ENCODE assay signal across 12 cellular contexts in the genomic region with DNA sequence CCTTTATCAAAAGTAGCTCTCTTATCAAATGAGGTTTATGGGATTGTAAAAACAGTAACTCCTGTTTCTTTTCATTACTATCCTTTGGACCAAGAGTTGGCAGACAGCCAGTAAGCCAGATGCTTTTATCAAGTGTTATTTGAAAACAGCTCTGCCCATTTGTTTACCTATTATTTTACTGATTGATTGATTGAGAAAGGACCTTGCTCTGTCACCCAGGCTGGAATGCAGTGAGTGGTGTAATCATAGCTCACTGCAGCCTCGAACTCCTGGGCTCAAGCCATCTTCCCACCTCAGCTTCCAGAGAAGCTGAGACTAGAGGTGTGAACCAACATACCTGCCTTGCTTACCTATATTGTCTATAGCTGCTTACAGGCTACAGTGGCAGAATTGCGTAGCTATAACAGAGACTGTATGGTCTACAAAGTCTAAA. TPM values are rescaled to one million over a fixed set of nuclear protein-coding genes. Genes with fewer than 3 reads are reported as not detected.
DNase-seq lines count a peak whose midpoint lies in the region; ATAC-seq and TF ChIP-seq lines count a peak whose summit lies in the region.
"Had no signal": no experiment of that assay in that cellular context is flagged by ENCODE, and none has a peak within 500 bp of the region (broad histone marks: within the 10 kb centered on the region; RNA-seq: fewer than 3 reads in every experiment).

No MANE protein-coding gene starts in this region.

- peak; percentile 47 to 59 for TF ChIP-seq RAD21 in liver (IDR thresholded peaks at IDR 0.05)

- ATAC-seq in GM19397 (IDR thresholded peaks at IDR 0.05; ENCODE audit: unreplicated experiment) = no peak
- ATAC-seq: stimulated activated memory B cell treated with anti-CD40 and anti-IgM and Interleukin-4, amounts not matched to agents 10 μg/mL and 1 μg/mL and 100 μg/mL, for 72 hours had no signal

- H3K79me2 ChIP-seq in H9 (ENCODE audit: insufficient read depth, low read length) = peaks cover 8% of the 10 kb centered on the region; the same call in 1 of the 2 replicates

- H4K5ac ChIP-seq in H9 (ENCODE audit: insufficient read length, low read depth, low read length) = no peak overlapping the region

- peaks cover 33 to 35% of the 10 kb centered on the region in 2 experiments for H3K4me1 Mint-ChIP-seq in H9

- no peak overlapping the region for H3K4me2 ChIP-seq in H9 (ENCODE audit: insufficient read depth, insufficient read length, low read length)

- H4K91ac ChIP-seq in H9 (ENCODE audit: insufficient read length, low read depth, low read length) = no peak overlapping the region

- H3K56ac ChIP-seq in H9 (ENCODE audit: insufficient read length, low read depth, low read length) = no peak overlapping the region

- H3K9me3 ChIP-seq in liver (ENCODE audit: control insufficient read depth in 4 of 4, low read length in 3 of 4) (no peaks in the 10 kb centered on the region), H9 (ENCODE audit: control insufficient read depth, low read depth, low read length) (no peaks in the 10 kb centered on the region)

- peak overlapping the region; percentile 55 to 93 for H3K27ac ChIP-seq in liver (ENCODE audit: low read depth in 1 of 2, low read length in 2 of 2)
- H3K27ac ChIP-seq in H9 (ENCODE audit: insufficient read length, low read depth, low read length) = no peak overlapping the region

- in situ Hi-C loops in astrocyte of the spinal cord (cut with HindIII; ENCODE audit: low sequenced_read_pairs) (no loop called here), GM13977 (cut with MboI; ENCODE audit: low pct_unique_long_range_greater_than_20kb, low sequenced_read_pairs, unreplicated experiment) (no loop called here)

- H2AFZ ChIP-seq in H9 (ENCODE audit: low read length) = no peak overlapping the region

- H3K4me1 ChIP-seq in liver (ENCODE audit: control insufficient read depth in 4 of 4, insufficient read depth in 4 of 4, low read length in 3 of 4) = peaks cover 4 to 36% (median 20%) of the 10 kb centered on the region in 4 donors
- no peaks in the 10 kb centered on the region; the same call in 1 of the 2 replicates for H3K4me1 ChIP-seq in H9 (ENCODE audit: insufficient read depth, low read length)

- TF ChIP-seq CTCF in astrocyte of the spinal cord (IDR thresholded peaks at IDR 0.05; ENCODE audit: low read depth, low read length) = no peak
- no peak for TF ChIP-seq CTCF in liver (IDR thresholded peaks at IDR 0.05; ENCODE audit: low read depth, low read length, missing input control)
- TF ChIP-seq CTCF in GM13977 (IDR thresholded peaks at IDR 0.05; ENCODE audit: extremely low read depth, insufficient read depth, missing control alignments) = no peak
- no peak for TF ChIP-seq CTCF in H9 (conservative IDR thresholded peaks at IDR 0.05)

- H3K27ac Mint-ChIP-seq in H9 = 0 out of 7 replicates have a peak overlapping the region, but pooled peaks of 1 of the 3 experiments have one; percentile 64
- H3K27ac Mint-ChIP-seq: stimulated activated memory B cell treated with anti-CD40 and anti-IgM and Interleukin-4, amounts not matched to agents 10 μg/mL and 1 μg/mL and 100 μg/mL, for 72 hours had no signal

- peak; percentile 42 for DNase-seq in DMS153 treated with DMSO at 0.1 percent for 48 hours (lab: John Stamatoyannopoulos, UW; ENCODE audit: unreplicated experiment)
- peak; percentile 57 for DNase-seq in NCI-H1105 treated with DMSO at 0.1 percent for 48 hours (lab: John Stamatoyannopoulos, UW)
- peak; percentile 34 for DNase-seq in astrocyte of the spinal cord (ENCODE audit: low read depth, low spot score)
- DNase-seq in GM13977 (ENCODE audit: low spot score) = no peak
- no peak for DNase-seq in H9
- DNase-seq in SW480 (ENCODE audit: low spot score) = no peak
- DNase-seq: effector CD4-positive, alpha-beta T cell; GF-D8 had no signal

- H2BK12ac ChIP-seq in H9 (ENCODE audit: insufficient read length, low read depth, low read length) = no peak overlapping the region

- H2BK15ac ChIP-seq in H9 (ENCODE audit: low read depth, low read length) = no peak overlapping the region

- H3K18ac ChIP-seq in H9 (ENCODE audit: insufficient read length, low read depth, low read length) = no peak overlapping the region

- no peak overlapping the region for H2BK5ac ChIP-seq in H9 (ENCODE audit: insufficient read length, low read length)

- no peak overlapping the region for H2BK120ac ChIP-seq in H9 (ENCODE audit: low read depth, low read length, poor library complexity, severe bottlenecking)

- H4K20me1 ChIP-seq in H9 (ENCODE audit: control insufficient read depth, insufficient read depth, insufficient read length) = no peaks in the 10 kb centered on the region

- H3K9ac ChIP-seq in liver (ENCODE audit: low read depth in 1 of 2, low read length in 2 of 2) (peak overlapping the region in 1 of 2 donors; percentile 99), H9 (ENCODE audit: extremely low read depth, insufficient read length, low read length) (no peak overlapping the region)

- H2BK20ac ChIP-seq in H9 (ENCODE audit: low read depth, low read length, poor library complexity, severe bottlenecking) = no peak overlapping the region

- peaks cover 0 to 3% of the 10 kb centered on the region in 2 experiments; a peak in 1 of 5 replicates for H3K9me3 Mint-ChIP-seq in H9
- H3K9me3 Mint-ChIP-seq: stimulated activated memory B cell treated with anti-CD40 and anti-IgM and Interleukin-4, amounts not matched to agents 10 μg/mL and 1 μg/mL and 100 μg/mL, for 72 hours had no signal

- H3K27me3 ChIP-seq in liver (ENCODE audit: control insufficient read depth in 4 of 4, insufficient read depth in 4 of 4, low read length in 3 of 4) (no peaks in the 10 kb centered on the region), H9 (ENCODE audit: insufficient read depth, low read length) (no peaks in the 10 kb centered on the region)

- H2AK5ac ChIP-seq in H9 (ENCODE audit: insufficient read length, low read length) = no peak overlapping the region

- no peak overlapping the region for H3T11ph ChIP-seq in H9 (ENCODE audit: low read length)

- H3K4me3 Mint-ChIP-seq in H9 = no peak overlapping the region
- H3K4me3 Mint-ChIP-seq: stimulated activated memory B cell treated with anti-CD40 and anti-IgM and Interleukin-4, amounts not matched to agents 10 μg/mL and 1 μg/mL and 100 μg/mL, for 72 hours had no signal

- H3K23me2 ChIP-seq in H9 (ENCODE audit: insufficient read length, low read depth, low read length, poor library complexity, severe bottlenecking) = peaks cover 11% of the 10 kb centered on the region

- H4K8ac ChIP-seq in H9 (replicated peaks; ENCODE audit: insufficient read length, low read depth, low read length) = no peak overlapping the region

- peaks cover 0 to 17% (median 11%) of the 10 kb centered on the region in 4 donors for H3K36me3 ChIP-seq in liver (ENCODE audit: control insufficient read depth in 4 of 4, insufficient read depth in 3 of 4, low read depth in 1 of 4, low read length in 3 of 4)

- H3K27me3 Mint-ChIP-seq in H9 (ENCODE audit: low read depth) = no peaks in the 10 kb centered on the region
- H3K27me3 Mint-ChIP-seq: stimulated activated memory B cell treated with anti-CD40 and anti-IgM and Interleukin-4, amounts not matched to agents 10 μg/mL and 1 μg/mL and 100 μg/mL, for 72 hours had no signal

- peaks cover 16 to 37% (median 28%) of the 10 kb centered on the region in 3 experiments; a peak in 6 of 7 replicates for H3K36me3 Mint-ChIP-seq in H9 (ENCODE audit: insufficient read depth in 1 of 3, low read depth in 3 of 3)

- WGBS in liver = 24% methylated on average over 2 of the region's 2 CpGs
- no CpG with 5 or more reads among the region's 2 CpGs for WGBS in H9 (ENCODE audit: extremely low coverage, insufficient read length, low lambda C conversion rate)

- no peaks in the 10 kb centered on the region for H3K79me1 ChIP-seq in H9 (ENCODE audit: insufficient read depth, low read depth, low read length, poor library complexity, severe bottlenecking)

- no peak overlapping the region for H3K4me3 ChIP-seq in astrocyte of the spinal cord (ENCODE audit: low read depth, low read length)
- H3K4me3 ChIP-seq in liver (ENCODE audit: low read depth in 1 of 3, low read length in 3 of 3) = peak overlapping the region in 1 of 3 donors; percentile 9
- H3K4me3 ChIP-seq: skin epidermis had no signal

- no peak overlapping the region for H3K23ac ChIP-seq in H9 (ENCODE audit: insufficient read length, low read depth, low read length)

- no peak overlapping the region for H3K4ac ChIP-seq in H9 (ENCODE audit: low read depth, low read length)

- H3K14ac ChIP-seq in H9 (ENCODE audit: insufficient read depth, low read length) = no peak overlapping the region

TF ChIP-seq in liver, 16 proteins besides CTCF, POLR2A, EP300 and RAD21 (continues in another document):
- peak; percentile 65 to 77 for TF ChIP-seq RXRA (IDR thresholded peaks at IDR 0.05)
- TF ChIP-seq SP1 (IDR thresholded peaks at IDR 0.05) = peak; percentile 73
- TF ChIP-seq GABPA (IDR thresholded peaks at IDR 0.05 in 1 of 2, conservative IDR thresholded peaks at IDR 0.05 in 1 of 2) = no peak
- TF ChIP-seq, protein P1, sequence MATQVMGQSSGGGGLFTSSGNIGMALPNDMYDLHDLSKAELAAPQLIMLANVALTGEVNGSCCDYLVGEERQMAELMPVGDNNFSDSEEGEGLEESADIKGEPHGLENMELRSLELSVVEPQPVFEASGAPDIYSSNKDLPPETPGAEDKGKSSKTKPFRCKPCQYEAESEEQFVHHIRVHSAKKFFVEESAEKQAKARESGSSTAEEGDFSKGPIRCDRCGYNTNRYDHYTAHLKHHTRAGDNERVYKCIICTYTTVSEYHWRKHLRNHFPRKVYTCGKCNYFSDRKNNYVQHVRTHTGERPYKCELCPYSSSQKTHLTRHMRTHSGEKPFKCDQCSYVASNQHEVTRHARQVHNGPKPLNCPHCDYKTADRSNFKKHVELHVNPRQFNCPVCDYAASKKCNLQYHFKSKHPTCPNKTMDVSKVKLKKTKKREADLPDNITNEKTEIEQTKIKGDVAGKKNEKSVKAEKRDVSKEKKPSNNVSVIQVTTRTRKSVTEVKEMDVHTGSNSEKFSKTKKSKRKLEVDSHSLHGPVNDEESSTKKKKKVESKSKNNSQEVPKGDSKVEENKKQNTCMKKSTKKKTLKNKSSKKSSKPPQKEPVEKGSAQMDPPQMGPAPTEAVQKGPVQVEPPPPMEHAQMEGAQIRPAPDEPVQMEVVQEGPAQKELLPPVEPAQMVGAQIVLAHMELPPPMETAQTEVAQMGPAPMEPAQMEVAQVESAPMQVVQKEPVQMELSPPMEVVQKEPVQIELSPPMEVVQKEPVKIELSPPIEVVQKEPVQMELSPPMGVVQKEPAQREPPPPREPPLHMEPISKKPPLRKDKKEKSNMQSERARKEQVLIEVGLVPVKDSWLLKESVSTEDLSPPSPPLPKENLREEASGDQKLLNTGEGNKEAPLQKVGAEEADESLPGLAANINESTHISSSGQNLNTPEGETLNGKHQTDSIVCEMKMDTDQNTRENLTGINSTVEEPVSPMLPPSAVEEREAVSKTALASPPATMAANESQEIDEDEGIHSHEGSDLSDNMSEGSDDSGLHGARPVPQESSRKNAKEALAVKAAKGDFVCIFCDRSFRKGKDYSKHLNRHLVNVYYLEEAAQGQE (IDR thresholded peaks at IDR 0.05) = peak; percentile 74
- TF ChIP-seq EGR1 (IDR thresholded peaks at IDR 0.05; ENCODE audit: low read depth in 2 of 2) = peak; percentile 31 to 37

RNA-seq across cellular contexts. Expression of a gene that starts 3.6 kb away (rescaled TPM):
- 10 to 100 TPM; 14.8 to 24.8 TPM for total RNA-seq in liver
- 10 to 100 TPM; 13.6 to 13.9 TPM for polyA plus RNA-seq in liver
- 17.8 and 21.2 TPM in 2 replicates for total RNA-seq in H9 (2021)

RNA-seq across cellular contexts. Expression of a gene that starts 56.5 kb away (rescaled TPM):
- total RNA-seq in liver = 100 to 1,000 TPM in 1 of 2 donors, 10 to 100 TPM in 1; 75.5 to 152 TPM
- 100 to 1,000 TPM in 1 of 2 donors, 10 to 100 TPM in 1; 36.0 to 123 TPM for polyA plus RNA-seq in liver
- 0.61 and 0.72 TPM in 2 replicates for total RNA-seq in H9 (2021)

Comparison
In these comparisons a context has a peak if more than half of its experiments do, and no peak if none do; other contexts are left out.
1. DNase-seq: peak in DMS153 treated with DMSO at 0.1 percent for 48 hours (single experiment), NCI-H1105 treated with DMSO at 0.1 percent for 48 hours (single experiment) and astrocyte of the spinal cord (single experiment); none in GM13977 (single experiment), H9 (single experiment) and SW480 (single experiment).
2. RNA of a gene that starts 56.5 kb away (total RNA-seq): 75.5 to 152 TPM in liver; 0.61 to 0.72 TPM in H9; every median in the first group is over 10 times any median in the second.